8 cellular contexts compared by ENCODE assay signal in the genomic region with DNA sequence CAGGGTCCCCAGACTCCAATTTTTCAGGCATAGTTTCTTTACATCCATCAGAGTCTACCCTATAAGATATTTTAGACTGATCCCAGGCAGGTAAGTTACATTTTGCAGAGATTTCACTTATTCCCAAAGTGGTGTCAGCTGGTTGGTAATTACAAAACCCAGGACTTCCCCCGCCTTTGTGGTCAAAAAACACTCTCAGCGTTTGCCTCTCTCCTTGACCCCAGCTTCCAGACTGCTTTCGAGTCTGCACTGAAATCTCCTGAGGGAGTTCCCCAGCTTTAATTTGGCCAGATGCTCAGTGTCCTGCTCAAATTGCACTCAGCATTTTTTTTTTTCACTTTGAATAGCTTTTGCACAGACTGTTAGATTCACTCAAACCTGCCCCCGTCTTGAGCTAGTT. TPM values are rescaled to one million over a fixed set of nuclear protein-coding genes. Genes with fewer than 3 reads are reported as not detected.
DNase-seq lines count a peak whose midpoint lies in the region; ATAC-seq and TF ChIP-seq lines count a peak whose summit lies in the region.

No MANE protein-coding gene starts in this region.

- H3K4me1 ChIP-seq in cardiac muscle cell (ENCODE audit: low read depth), result peaks cover under 1% of the 10 kb centered on the region

- ATAC-seq in HG03064 (IDR thresholded peaks at IDR 0.05; ENCODE audit: low read depth, unreplicated experiment), result peak; percentile 70
- no peak for ATAC-seq in activated CD4-positive, CD25-positive, alpha-beta regulatory T cell treated with anti-CD3 and anti-CD28 coated beads, Interleukin-2, amount 50 U/mL, for 24 hours

- intact Hi-C loops in cardiac septum (cut with DNase I), result no loop called here
- intact Hi-C loops in head of caudate nucleus (cut with DNase I), result no loop called here

- H3K27ac ChIP-seq in cardiac muscle cell, result no peak overlapping the region

- TF ChIP-seq CTCF in cardiac muscle cell (IDR thresholded peaks at IDR 0.05; ENCODE audit: low read depth, low read length) (no peak), cardiac fibroblast (IDR thresholded peaks at IDR 0.05; ENCODE audit: low read depth, low read length) (no peak)

- DNase-seq in cardiac muscle cell (ENCODE audit: low read depth in 1 of 2, low spot score in 1 of 2), result peak; percentile 8 to 70
- no peak for DNase-seq in cardiac septum (ENCODE audit: low spot score)
- DNase-seq in cardiac fibroblast (ENCODE audit: low read depth in 2 of 2), result peak; percentile 33 to 43
- DNase-seq in NCI-H526 (lab: John Stamatoyannopoulos, UW), result no peak
- DNase-seq in NCI-H1092 (lab: John Stamatoyannopoulos, UW), result no peak
- no peak for DNase-seq in head of caudate nucleus

- H3K9me3 ChIP-seq in cardiac muscle cell (ENCODE audit: low read depth), result no peaks in the 10 kb centered on the region

- no peaks in the 10 kb centered on the region for H3K27me3 ChIP-seq in cardiac muscle cell

- H3K36me3 ChIP-seq in cardiac muscle cell, result no peaks in the 10 kb centered on the region

- no peak overlapping the region for H3K4me3 ChIP-seq in cardiac muscle cell
- no peak overlapping the region for H3K4me3 ChIP-seq in cardiac fibroblast (replicated peaks in 1 of 2; ENCODE audit: low read depth in 2 of 2, low read length in 2 of 2)

RNA-seq across cellular contexts. Expression of gene AMOT, which starts 11.2 kb away (rescaled TPM):
- total RNA-seq in cardiac muscle cell, result 22.4 and 27.2 TPM in 2 replicates
- 12.5 and 12.6 TPM in 2 replicates for polyA plus RNA-seq in cardiac muscle cell
- total RNA-seq in cardiac septum, result 6.4 TPM

Comparison
In these comparisons a context has a peak if more than half of its experiments do, and no peak if none do; other contexts are left out.
1. DNase-seq: peak in cardiac muscle cell (2 of 2) and cardiac fibroblast (2 of 2); none in cardiac septum (single experiment), NCI-H526 (0 of 2), NCI-H1092 (single experiment) and head of caudate nucleus (0 of 42).